Comparison of ENCODE assay signal across 31 cellular contexts in genomic region chr1:194774535-194774934, GRCh38.
"Had no signal": no experiment of that assay in that cellular context is flagged by ENCODE, and none has a peak within 500 bp of the region (broad histone marks: within the 10 kb centered on the region; RNA-seq: fewer than 3 reads in every experiment).

No MANE protein-coding gene starts in this region.

- H3K79me2 ChIP-seq: hepatocyte had no signal

- H3K27me3 Mint-ChIP-seq: activated naive CD4-positive, alpha-beta T cell treated with anti-CD3 and anti-CD28 coated beads, Interleukin-2, amount 10 ng/mL, durations not matched to agents 7 days and 5 days; activated naive CD8-positive, alpha-beta T cell treated with anti-CD3 and anti-CD28 coated beads, Interleukin-2, amount 10 ng/mL, durations not matched to agents 7 days and 5 days; activated T-cell treated with anti-CD3 and anti-CD28 coated beads, Interleukin-2, amount 50 U/mL, for 24 hours; effector memory CD8-positive, alpha-beta T cell; natural killer cell treated with Interleukin-12 subunit alpha and Interleukin-12 subunit beta and Interleukin-15 and Interleukin-18, amount 100 ng/mL, for 72 hours; progenitor cell of endocrine pancreas; stimulated activated naive CD8-positive, alpha-beta T cell treated with anti-CD3 and anti-CD28 coated beads, Interleukin-15, Interleukin-2, amounts not matched to agents 100 ng/mL and 50 ng/mL, for 24 hours had no signal

- H3K4me3 ChIP-seq: gastroesophageal sphincter, hepatocyte, left ventricle myocardium inferior, lung, mucosa of descending colon, right lobe of liver, thoracic aorta had no signal

- DNase-seq: activated CD4-positive, alpha-beta T cell treated with anti-CD3 and anti-CD28 coated beads for 48 hours; activated CD4-positive, alpha-beta T cell treated with anti-CD3 and anti-CD28 coated beads, Interleukin-2, amount 50 U/mL, for 48 hours; activated CD8-positive, alpha-beta memory T cell treated with anti-CD3 and anti-CD28 coated beads for 24 hours; activated CD8-positive, alpha-beta memory T cell treated with anti-CD3 and anti-CD28 coated beads, Interleukin-2, amount 50 U/mL, for 4 hours; activated gamma-delta T cell; activated naive CD4-positive, alpha-beta T cell treated with anti-CD3 and anti-CD28 coated beads, Interleukin-2, amount 10 ng/mL, durations not matched to agents 7 days and 5 days; activated naive CD8-positive, alpha-beta T cell treated with anti-CD3 and anti-CD28 coated beads, Interleukin-2, amount 10 ng/mL, durations not matched to agents 7 days and 5 days; activated T-cell treated with anti-CD3 and anti-CD28 coated beads, Interleukin-2, amount 50 U/mL, for 24 hours; amygdala; caudate nucleus; cortex of kidney; effector memory CD8-positive, alpha-beta T cell; islet precursor cell; left ventricle myocardium inferior; mucosa of descending colon; right lobe of liver; stimulated activated CD4-positive, alpha-beta T cell treated with anti-CD3 and anti-CD28 coated beads, Interleukin-12 subunit alpha, Interleukin-12 subunit beta, amount 100 ng/mL, for 4 hours; stimulated activated CD4-positive, alpha-beta T cell treated with anti-CD3 and anti-CD28 coated beads, Interleukin-4, amount 100 ng/mL, for 1 hour; trophoblast cell; WERI-Rb-1 had no signal

- H3K4me1 Mint-ChIP-seq: activated naive CD4-positive, alpha-beta T cell treated with anti-CD3 and anti-CD28 coated beads, Interleukin-2, amount 10 ng/mL, durations not matched to agents 7 days and 5 days; activated naive CD8-positive, alpha-beta T cell treated with anti-CD3 and anti-CD28 coated beads, Interleukin-2, amount 10 ng/mL, durations not matched to agents 7 days and 5 days; stimulated activated effector memory CD8-positive, alpha-beta T cell treated with anti-CD3 and anti-CD28 coated beads, Interleukin-12 subunit alpha, Interleukin-12 subunit beta, amount 100 ng/mL, for 72 hours had no signal

- H3K4me1 ChIP-seq: gastroesophageal sphincter, left ventricle myocardium inferior, right lobe of liver had no signal

- H3K9me3 ChIP-seq: left ventricle myocardium inferior, mucosa of descending colon, right lobe of liver, thoracic aorta had no signal

- H3K27ac ChIP-seq: gastroesophageal sphincter, hepatocyte, left ventricle myocardium inferior, right lobe of liver, thoracic aorta, WERI-Rb-1 had no signal

- FAIRE-seq: TTC549, urothelium cell line had no signal

- ATAC-seq: activated CD4-positive, CD25-positive, alpha-beta regulatory T cell treated with anti-CD3 and anti-CD28 coated beads, Interleukin-2, amount 50 U/mL, for 24 hours; effector memory CD8-positive, alpha-beta T cell; gastroesophageal sphincter; mucosa of descending colon; natural killer cell treated with Interleukin-12 subunit alpha and Interleukin-12 subunit beta and Interleukin-15 and Interleukin-18, amount 100 ng/mL, for 72 hours; right lobe of liver; stimulated activated effector memory CD8-positive, alpha-beta T cell treated with anti-CD3 and anti-CD28 coated beads, Interleukin-12 subunit alpha, Interleukin-12 subunit beta, amount 100 ng/mL, for 72 hours had no signal

- H3K36me3 Mint-ChIP-seq: activated naive CD4-positive, alpha-beta T cell treated with anti-CD3 and anti-CD28 coated beads, Interleukin-2, amount 10 ng/mL, durations not matched to agents 7 days and 5 days; activated naive CD8-positive, alpha-beta T cell treated with anti-CD3 and anti-CD28 coated beads, Interleukin-2, amount 10 ng/mL, durations not matched to agents 7 days and 5 days; natural killer cell treated with Interleukin-12 subunit alpha and Interleukin-12 subunit beta and Interleukin-15 and Interleukin-18, amount 100 ng/mL, for 72 hours; stimulated activated effector memory CD8-positive, alpha-beta T cell treated with anti-CD3 and anti-CD28 coated beads, Interleukin-12 subunit alpha, Interleukin-12 subunit beta, amount 100 ng/mL, for 72 hours had no signal

- H3K27ac Mint-ChIP-seq: activated naive CD4-positive, alpha-beta T cell treated with anti-CD3 and anti-CD28 coated beads, Interleukin-2, amount 10 ng/mL, durations not matched to agents 7 days and 5 days; activated naive CD8-positive, alpha-beta T cell treated with anti-CD3 and anti-CD28 coated beads, Interleukin-2, amount 10 ng/mL, durations not matched to agents 7 days and 5 days; activated T-cell treated with anti-CD3 and anti-CD28 coated beads, Interleukin-2, amount 50 U/mL, for 24 hours; effector memory CD8-positive, alpha-beta T cell; natural killer cell treated with Interleukin-12 subunit alpha and Interleukin-12 subunit beta and Interleukin-15 and Interleukin-18, amount 100 ng/mL, for 72 hours; progenitor cell of endocrine pancreas; stimulated activated effector memory CD8-positive, alpha-beta T cell treated with anti-CD3 and anti-CD28 coated beads, Interleukin-12 subunit alpha, Interleukin-12 subunit beta, amount 100 ng/mL, for 72 hours; stimulated activated naive CD8-positive, alpha-beta T cell treated with anti-CD3 and anti-CD28 coated beads, Interleukin-15, Interleukin-2, amounts not matched to agents 100 ng/mL and 50 ng/mL, for 24 hours had no signal

- H3K9me3 Mint-ChIP-seq: activated T-cell treated with anti-CD3 and anti-CD28 coated beads, Interleukin-2, amount 50 U/mL, for 24 hours had no signal

- H3K27me3 ChIP-seq: gastroesophageal sphincter, hepatocyte, right lobe of liver had no signal

- H3K4me2 ChIP-seq: hepatocyte had no signal

- H2AFZ ChIP-seq: hepatocyte had no signal

- H3K36me3 ChIP-seq: gastroesophageal sphincter, left ventricle myocardium inferior, right lobe of liver, thoracic aorta, WERI-Rb-1 had no signal

- H3K4me3 Mint-ChIP-seq: activated naive CD4-positive, alpha-beta T cell treated with anti-CD3 and anti-CD28 coated beads, Interleukin-2, amount 10 ng/mL, durations not matched to agents 7 days and 5 days; activated naive CD8-positive, alpha-beta T cell treated with anti-CD3 and anti-CD28 coated beads, Interleukin-2, amount 10 ng/mL, durations not matched to agents 7 days and 5 days; activated T-cell treated with anti-CD3 and anti-CD28 coated beads, Interleukin-2, amount 50 U/mL, for 24 hours; effector memory CD8-positive, alpha-beta T cell; natural killer cell treated with Interleukin-12 subunit alpha and Interleukin-12 subunit beta and Interleukin-15 and Interleukin-18, amount 100 ng/mL, for 72 hours; stimulated activated effector memory CD8-positive, alpha-beta T cell treated with anti-CD3 and anti-CD28 coated beads, Interleukin-12 subunit alpha, Interleukin-12 subunit beta, amount 100 ng/mL, for 72 hours; stimulated activated naive CD8-positive, alpha-beta T cell treated with anti-CD3 and anti-CD28 coated beads, Interleukin-15, Interleukin-2, amounts not matched to agents 100 ng/mL and 50 ng/mL, for 24 hours had no signal
